ENCODE assay signal across 15 cellular contexts in the genomic region with DNA sequence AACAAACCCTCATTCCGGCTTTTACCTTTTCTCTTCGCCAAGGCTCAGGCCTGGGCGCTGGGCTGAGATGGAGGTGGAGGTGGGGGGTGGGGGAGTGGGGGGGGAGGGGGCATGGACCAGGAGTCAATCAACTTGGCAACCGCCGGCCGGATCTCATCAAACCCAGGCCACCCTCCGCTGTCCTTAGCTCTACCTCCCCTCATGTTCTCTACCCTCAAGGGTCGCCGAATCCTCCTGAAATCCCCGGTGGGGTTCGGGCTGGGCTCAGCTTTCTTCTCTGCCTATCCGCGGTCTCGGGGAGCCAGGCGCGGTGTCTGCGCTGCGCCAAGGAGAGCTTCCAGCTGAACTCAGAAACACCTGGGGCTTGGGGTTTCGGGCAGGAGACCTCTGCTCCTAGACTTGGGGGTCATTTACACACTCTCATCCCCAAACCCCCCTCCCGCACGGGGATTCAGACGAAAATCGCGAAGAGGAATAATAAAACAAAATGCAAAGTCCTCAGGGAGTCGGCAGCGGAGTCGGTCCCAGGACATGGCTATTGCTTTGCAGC. TPM values are rescaled to one million over a fixed set of nuclear protein-coding genes. Genes with fewer than 3 reads are reported as not detected.
DNase-seq lines count a peak whose midpoint lies in the region; ATAC-seq lines count a peak whose summit lies in the region.
"Had no signal": no experiment of that assay in that cellular context is flagged by ENCODE, and none has a peak within 500 bp of the region (broad histone marks: within the 10 kb centered on the region; RNA-seq: fewer than 3 reads in every experiment).

No MANE protein-coding gene starts in this region.

- no peak overlapping the region for H2AFZ ChIP-seq in neuron (ENCODE audit: low read depth, low read length)
- no peak overlapping the region for H2AFZ ChIP-seq in Karpas-422 (ENCODE audit: low read length)

- no peaks in the 10 kb centered on the region for H4K20me1 ChIP-seq in Karpas-422 (ENCODE audit: insufficient read depth, low read depth, low read length)

- H3K4me1 ChIP-seq in iPS-18a (ENCODE audit: control insufficient read depth, low read depth, low read length) = peaks cover 56% of the 10 kb centered on the region
- H3K4me1 ChIP-seq in neuron (ENCODE audit: insufficient read depth, low read length) = peaks cover 56% of the 10 kb centered on the region
- H3K4me1 ChIP-seq in Karpas-422 (ENCODE audit: low read length) = peaks cover 14% of the 10 kb centered on the region

- intact Hi-C loops in left ventricle myocardium superior (cut with micrococcal nuclease) = no loop called here

- H3K9me2 ChIP-seq in Karpas-422 (replicated peaks; ENCODE audit: insufficient read depth, low read length) = no peaks in the 10 kb centered on the region

- H3K9me3 ChIP-seq in T-helper 17 cell (ENCODE audit: control insufficient read depth, low read length, poor library complexity, severe bottlenecking) (peaks cover 5% of the 10 kb centered on the region), iPS-18a (ENCODE audit: control insufficient read depth, low read depth, low read length) (no peaks in the 10 kb centered on the region), neuron (ENCODE audit: low read length) (no peaks in the 10 kb centered on the region), Karpas-422 (ENCODE audit: low read length) (no peaks in the 10 kb centered on the region)
- H3K9me3 ChIP-seq: thyroid gland had no signal

- DNase-seq in DMS53 (lab: John Stamatoyannopoulos, UW) = peak; percentile 56
- DNase-seq in DMS53 treated with DMSO at 0.1 percent for 48 hours (lab: John Stamatoyannopoulos, UW; ENCODE audit: unreplicated experiment) = no peak
- DNase-seq in T-helper 17 cell = no peak
- no peak for DNase-seq in left ventricle myocardium superior
- DNase-seq in Karpas-422 = no peak
- no peak for DNase-seq in DMS153 treated with DMSO at 0.1 percent for 48 hours (lab: John Stamatoyannopoulos, UW; ENCODE audit: unreplicated experiment)
- DNase-seq: dorsolateral prefrontal cortex, GDM1, NCI-H1694 treated with DMSO at 0.1 percent for 48 hours, thyroid gland had no signal

- H3K4me2 ChIP-seq in Karpas-422 (ENCODE audit: low read depth, low read length, poor library complexity, severe bottlenecking) = no peak overlapping the region

- H3K27ac Mint-ChIP-seq in T-helper 17 cell = no peak overlapping the region
- H3K27ac Mint-ChIP-seq: activated CD4-positive, alpha-beta T cell treated with anti-CD3 and anti-CD28 coated beads for 36 hours had no signal

- H3K27me3 ChIP-seq in iPS-18a (ENCODE audit: control insufficient read depth, insufficient read depth, low read length) (peaks cover 98% of the 10 kb centered on the region), neuron (ENCODE audit: insufficient read depth, low read length) (peaks cover 74% of the 10 kb centered on the region), Karpas-422 (ENCODE audit: low read length) (no peaks in the 10 kb centered on the region)

- peak overlapping the region; percentile 7 for H3K4me3 Mint-ChIP-seq in T-helper 17 cell
- H3K4me3 Mint-ChIP-seq: activated CD4-positive, alpha-beta T cell treated with anti-CD3 and anti-CD28 coated beads for 36 hours had no signal

- no peaks in the 10 kb centered on the region for H3K79me2 ChIP-seq in Karpas-422 (ENCODE audit: low read length)

- H3K4me3 ChIP-seq in iPS-18a (ENCODE audit: low read length) (peak overlapping the region; percentile 81), neuron (ENCODE audit: low read length) (peak overlapping the region; percentile 63), Karpas-422 (ENCODE audit: low read length) (no peak overlapping the region)
- H3K4me3 ChIP-seq: thyroid gland had no signal

- peaks cover 2% of the 10 kb centered on the region for H3K36me3 Mint-ChIP-seq in T-helper 17 cell (ENCODE audit: low read depth)

- ATAC-seq in T-helper 17 cell = no peak
- no peak for ATAC-seq in left ventricle myocardium superior
- ATAC-seq: activated CD4-positive, alpha-beta T cell treated with anti-CD3 and anti-CD28 coated beads for 36 hours had no signal

- peaks cover 83% of the 10 kb centered on the region for H3K27me3 Mint-ChIP-seq in T-helper 17 cell

- H3K4me1 Mint-ChIP-seq in T-helper 17 cell = peaks cover 13% of the 10 kb centered on the region

- H3K36me3 ChIP-seq in iPS-18a (ENCODE audit: control insufficient read depth, low read depth, low read length) (no peaks in the 10 kb centered on the region), neuron (ENCODE audit: insufficient read depth, low read length) (no peaks in the 10 kb centered on the region), Karpas-422 (ENCODE audit: insufficient read depth, low read length) (no peaks in the 10 kb centered on the region)
- H3K36me3 ChIP-seq: thyroid gland had no signal

- H3K9ac ChIP-seq in iPS-18a (ENCODE audit: low read length) = no peak overlapping the region
- no peak overlapping the region for H3K9ac ChIP-seq in Karpas-422 (ENCODE audit: low read length)

- H3K27ac ChIP-seq in iPS-18a (ENCODE audit: low read length) (no peak overlapping the region), Karpas-422 (ENCODE audit: low read length) (no peak overlapping the region)
- H3K27ac ChIP-seq: 22Rv1, dorsolateral prefrontal cortex, thyroid gland had no signal

RNA-seq across cellular contexts. Expression of a gene that starts 2.5 kb away (rescaled TPM):
- total RNA-seq in T-helper 17 cell (not detected), left ventricle myocardium superior (not detected)
- 0.14 and 0.45 TPM in 2 replicates for total RNA-seq in Karpas-422 (2014; rRNA removed; shearing (Covaris generic); ENCODE audit: low replicate concordance)
- total RNA-seq: activated CD4-positive, alpha-beta T cell treated with anti-CD3 and anti-CD28 coated beads for 36 hours; pulmonary artery endothelial cell; thyroid gland had no signal
